Comparison of ENCODE assay signal across 28 cellular contexts in genomic region chr1:229984992-229985985, GRCh38.
"Had no signal": no experiment of that assay in that cellular context is flagged by ENCODE, and none has a peak within 500 bp of the region (broad histone marks: within the 10 kb centered on the region; RNA-seq: fewer than 3 reads in every experiment).

No MANE protein-coding gene starts in this region.

- H3K9me3 Mint-ChIP-seq: activated naive CD4-positive, alpha-beta T cell treated with anti-CD3 and anti-CD28 coated beads for 36 hours; activated naive CD8-positive, alpha-beta T cell treated with anti-CD3 and anti-CD28 coated beads for 36 hours; brain; nephron progenitor cell had no signal

- ATAC-seq: activated CD4-positive, alpha-beta T cell treated with anti-CD3 and anti-CD28 coated beads for 36 hours; activated CD8-positive, alpha-beta memory T cell treated with anti-CD3 and anti-CD28 coated beads, Interleukin-2, amount 10 ng/mL, durations not matched to agents 7 days and 5 days; activated CD8-positive, alpha-beta T cell treated with anti-CD3 and anti-CD28 coated beads, Interleukin-2, amount 10 ng/mL, durations not matched to agents 7 days and 5 days; activated T-cell treated with anti-CD3 and anti-CD28 coated beads, Interleukin-2, amount 50 U/mL, for 72 hours; heart right ventricle; psoas muscle; T-helper 17 cell had no signal

- H3K27me3 ChIP-seq: adrenal gland, colonic mucosa, dorsolateral prefrontal cortex, pancreas, transverse colon had no signal

- H3K27ac ChIP-seq: adrenal gland, cardiac muscle cell, colonic mucosa, heart right ventricle, left ventricle myocardium inferior, pancreas, psoas muscle, transverse colon had no signal

- H3K4me2 ChIP-seq: SK-N-SH had no signal

- H3K27ac Mint-ChIP-seq: activated CD4-positive, alpha-beta T cell treated with anti-CD3 and anti-CD28 coated beads for 36 hours; activated CD8-positive, alpha-beta memory T cell treated with anti-CD3 and anti-CD28 coated beads, Interleukin-2, amount 10 ng/mL, durations not matched to agents 7 days and 5 days; activated CD8-positive, alpha-beta T cell treated with anti-CD3 and anti-CD28 coated beads, Interleukin-2, amount 10 ng/mL, durations not matched to agents 7 days and 5 days; activated naive CD4-positive, alpha-beta T cell treated with anti-CD3 and anti-CD28 coated beads for 36 hours; activated naive CD8-positive, alpha-beta T cell treated with anti-CD3 and anti-CD28 coated beads for 36 hours; activated T-cell treated with anti-CD3 and anti-CD28 coated beads, Interleukin-2, amount 50 U/mL, for 72 hours; brain; nephron progenitor cell; T-helper 17 cell had no signal

- H3K9ac ChIP-seq: SK-N-SH had no signal

- H3K4me1 Mint-ChIP-seq: activated CD4-positive, alpha-beta T cell treated with anti-CD3 and anti-CD28 coated beads for 36 hours; activated CD8-positive, alpha-beta memory T cell treated with anti-CD3 and anti-CD28 coated beads, Interleukin-2, amount 10 ng/mL, durations not matched to agents 7 days and 5 days; activated naive CD8-positive, alpha-beta T cell treated with anti-CD3 and anti-CD28 coated beads for 36 hours had no signal

- DNase-seq: activated CD4-positive, alpha-beta T cell treated with anti-CD3 and anti-CD28 coated beads for 36 hours; activated CD4-positive, CD25-positive, alpha-beta regulatory T cell; activated CD8-positive, alpha-beta memory T cell treated with anti-CD3 and anti-CD28 coated beads, Interleukin-2, amount 10 ng/mL, durations not matched to agents 7 days and 5 days; activated CD8-positive, alpha-beta T cell treated with anti-CD3 and anti-CD28 coated beads, Interleukin-2, amount 10 ng/mL, durations not matched to agents 7 days and 5 days; activated effector memory CD4-positive, alpha-beta T cell treated with Interleukin-2 at 50 U/mL for 16 hours; activated naive CD4-positive, alpha-beta T cell treated with anti-CD3 and anti-CD28 coated beads for 36 hours; activated naive CD8-positive, alpha-beta T cell treated with anti-CD3 and anti-CD28 coated beads for 36 hours; activated T-cell treated with anti-CD3 and anti-CD28 coated beads for 4 hours; activated T-cell treated with anti-CD3 and anti-CD28 coated beads, Interleukin-2, amount 50 U/mL, for 72 hours; aorta; cerebellar nuclear complex; colonic mucosa; dorsolateral prefrontal cortex; effector memory CD4-positive, alpha-beta T cell; heart right ventricle; left ventricle myocardium inferior; nephron progenitor cell; pancreas; SK-N-SH; stimulated activated CD4-positive, alpha-beta T cell treated with anti-CD3 and anti-CD28 coated beads, Interleukin-15, amount 100 ng/mL, for 24 hours; stimulated activated CD4-positive, alpha-beta T cell treated with anti-CD3 and anti-CD28 coated beads, Interleukin-2, amount 100 ng/mL, for 24 hours; stimulated activated naive CD4-positive, alpha-beta T cell; T-helper 17 cell; transverse colon had no signal

- H3K4me3 Mint-ChIP-seq: activated CD4-positive, alpha-beta T cell treated with anti-CD3 and anti-CD28 coated beads for 36 hours; activated CD8-positive, alpha-beta memory T cell treated with anti-CD3 and anti-CD28 coated beads, Interleukin-2, amount 10 ng/mL, durations not matched to agents 7 days and 5 days; activated CD8-positive, alpha-beta T cell treated with anti-CD3 and anti-CD28 coated beads, Interleukin-2, amount 10 ng/mL, durations not matched to agents 7 days and 5 days; activated naive CD4-positive, alpha-beta T cell treated with anti-CD3 and anti-CD28 coated beads for 36 hours; activated naive CD8-positive, alpha-beta T cell treated with anti-CD3 and anti-CD28 coated beads for 36 hours; activated T-cell treated with anti-CD3 and anti-CD28 coated beads, Interleukin-2, amount 50 U/mL, for 72 hours; brain; nephron progenitor cell; T-helper 17 cell had no signal

- H3K4me3 ChIP-seq: adrenal gland, cardiac muscle cell, colonic mucosa, dorsolateral prefrontal cortex, heart right ventricle, left ventricle myocardium inferior, pancreas, psoas muscle, transverse colon had no signal

- H3K9me3 ChIP-seq: adrenal gland, colonic mucosa, heart right ventricle, left ventricle myocardium inferior, pancreas, psoas muscle, SK-N-SH, transverse colon had no signal

- H3K36me3 ChIP-seq: adrenal gland, cardiac muscle cell, colonic mucosa, heart right ventricle, left ventricle myocardium inferior, pancreas, transverse colon had no signal

- H3K36me3 Mint-ChIP-seq: activated CD8-positive, alpha-beta memory T cell treated with anti-CD3 and anti-CD28 coated beads, Interleukin-2, amount 10 ng/mL, durations not matched to agents 7 days and 5 days; activated naive CD8-positive, alpha-beta T cell treated with anti-CD3 and anti-CD28 coated beads for 36 hours; brain had no signal

- H3K4me1 ChIP-seq: adrenal gland, colonic mucosa, heart right ventricle, left ventricle myocardium inferior had no signal
